In the genomic region with DNA sequence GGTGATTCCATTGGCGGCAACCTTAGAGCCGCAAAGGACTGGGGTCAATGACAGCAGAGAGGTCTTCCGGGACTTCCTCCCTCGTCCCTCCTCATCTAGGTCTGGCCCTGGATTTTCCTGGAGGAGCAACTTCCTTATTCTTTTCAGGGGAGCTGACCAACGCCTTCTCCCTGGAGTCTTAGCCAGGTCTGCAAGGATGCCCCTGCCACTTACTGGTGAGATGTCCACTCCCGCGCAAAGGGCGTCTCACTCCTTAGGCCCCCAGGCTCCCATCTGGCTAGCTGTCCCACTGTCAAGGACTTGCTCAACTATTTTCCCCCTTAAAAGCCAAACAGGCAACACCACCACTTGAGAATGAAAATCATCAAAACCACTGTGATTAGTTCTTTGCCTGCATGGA, we compare ENCODE assay signal across 8 cellular contexts.
"Had no signal": no experiment of that assay in that cellular context is flagged by ENCODE, and none has a peak within 500 bp of the region (broad histone marks: within the 10 kb centered on the region; RNA-seq: fewer than 3 reads in every experiment).

No MANE protein-coding gene starts in this region.

- FAIRE-seq: TTC549 had no signal

- H3K4me3 ChIP-seq: body of pancreas, lung, psoas muscle, sigmoid colon had no signal

- H3K27me3 ChIP-seq: body of pancreas, sigmoid colon had no signal

- H3K36me3 Mint-ChIP-seq: naive B cell had no signal

- H3K4me3 Mint-ChIP-seq: activated naive CD4-positive, alpha-beta T cell treated with anti-CD3 and anti-CD28 coated beads for 36 hours; endodermal cell had no signal

- H3K27ac ChIP-seq: body of pancreas, psoas muscle, sigmoid colon had no signal

- H3K4me1 ChIP-seq: psoas muscle had no signal

- H3K9me3 ChIP-seq: body of pancreas, psoas muscle, sigmoid colon had no signal

- H3K9me3 Mint-ChIP-seq: activated naive CD4-positive, alpha-beta T cell treated with anti-CD3 and anti-CD28 coated beads for 36 hours; endodermal cell had no signal

- H3K27ac Mint-ChIP-seq: activated naive CD4-positive, alpha-beta T cell treated with anti-CD3 and anti-CD28 coated beads for 36 hours had no signal
